ENCODE assay signal across 17 cellular contexts in genomic region chr3:50536471-50537180, GRCh38.
"Had no signal": no experiment of that assay in that cellular context is flagged by ENCODE, and none has a peak within 500 bp of the region (broad histone marks: within the 10 kb centered on the region; RNA-seq: fewer than 3 reads in every experiment).

No MANE protein-coding gene starts in this region.

- H3K36me3 ChIP-seq: adrenal gland, esophagus muscularis mucosa, gastrocnemius medialis, prostate gland, upper lobe of left lung had no signal

- H3K4me1 ChIP-seq: adrenal gland, esophagus muscularis mucosa, gastrocnemius medialis, prostate gland, upper lobe of left lung had no signal

- FAIRE-seq: kidney, TTC549 had no signal

- H3K9me3 ChIP-seq: adrenal gland, esophagus muscularis mucosa, gastrocnemius medialis, prostate gland, upper lobe of left lung had no signal

- H3K4me3 ChIP-seq: adrenal gland, esophagus muscularis mucosa, gastrocnemius medialis, prostate gland, upper lobe of left lung had no signal

- DNase-seq: activated B cell treated with CpG ODN at 0.5 μM for 24 hours; activated CD4-positive, alpha-beta T cell treated with anti-CD3 and anti-CD28 coated beads, Interleukin-2, amount 10 ng/mL, durations not matched to agents 24 days and 14 days; activated naive CD4-positive, alpha-beta T cell treated with anti-CD3 and anti-CD28 coated beads, Interleukin-2, amount 50 U/mL, for 16 hours; adrenal gland; gastrocnemius medialis; kidney; naive thymus-derived CD4-positive, alpha-beta T cell; stimulated activated CD4-positive, alpha-beta T cell treated with anti-CD3 and anti-CD28 coated beads, Interleukin-2, amount 100 ng/mL, for 24 hours; stimulated activated naive CD4-positive, alpha-beta T cell treated with Interleukin-2 at 50 U/mL for 16 hours; upper lobe of left lung had no signal

- H3K27ac ChIP-seq: adrenal gland, esophagus muscularis mucosa, gastrocnemius medialis, prostate gland, upper lobe of left lung had no signal

- H3K4me3 Mint-ChIP-seq: activated B cell treated with CpG ODN at 0.5 μM for 24 hours; activated CD4-positive, alpha-beta T cell treated with anti-CD3 and anti-CD28 coated beads, Interleukin-2, amount 10 ng/mL, durations not matched to agents 24 days and 14 days; central memory CD8-positive, alpha-beta T cell; dendritic cell treated with granulocyte-macrophage colony-stimulating factor and Interleukin-4, amounts not matched to agents 40 ng/mL and 50 ng/mL, for 4 days; naive thymus-derived CD4-positive, alpha-beta T cell had no signal

- H3K27me3 ChIP-seq: adrenal gland, gastrocnemius medialis, upper lobe of left lung had no signal

- H3K4me1 Mint-ChIP-seq: activated B cell treated with CpG ODN at 0.5 μM for 24 hours had no signal

- H3K36me3 Mint-ChIP-seq: naive thymus-derived CD4-positive, alpha-beta T cell had no signal

- H3K9me3 Mint-ChIP-seq: activated B cell treated with CpG ODN at 0.5 μM for 24 hours; activated CD4-positive, alpha-beta T cell treated with anti-CD3 and anti-CD28 coated beads, Interleukin-2, amount 10 ng/mL, durations not matched to agents 24 days and 14 days; central memory CD8-positive, alpha-beta T cell; dendritic cell treated with granulocyte-macrophage colony-stimulating factor and Interleukin-4, amounts not matched to agents 40 ng/mL and 50 ng/mL, for 4 days had no signal

- ATAC-seq: gastrocnemius medialis; naive thymus-derived CD4-positive, alpha-beta T cell; sciatic nerve; SK-N-SH treated with all-trans-retinoic acid at 6 μM for 48 hours had no signal

- H3K27ac Mint-ChIP-seq: activated B cell treated with CpG ODN at 0.5 μM for 24 hours; activated CD4-positive, alpha-beta T cell treated with anti-CD3 and anti-CD28 coated beads, Interleukin-2, amount 10 ng/mL, durations not matched to agents 24 days and 14 days; dendritic cell treated with granulocyte-macrophage colony-stimulating factor and Interleukin-4, amounts not matched to agents 40 ng/mL and 50 ng/mL, for 4 days had no signal
